17 cellular contexts compared by ENCODE assay signal in the genomic region with DNA sequence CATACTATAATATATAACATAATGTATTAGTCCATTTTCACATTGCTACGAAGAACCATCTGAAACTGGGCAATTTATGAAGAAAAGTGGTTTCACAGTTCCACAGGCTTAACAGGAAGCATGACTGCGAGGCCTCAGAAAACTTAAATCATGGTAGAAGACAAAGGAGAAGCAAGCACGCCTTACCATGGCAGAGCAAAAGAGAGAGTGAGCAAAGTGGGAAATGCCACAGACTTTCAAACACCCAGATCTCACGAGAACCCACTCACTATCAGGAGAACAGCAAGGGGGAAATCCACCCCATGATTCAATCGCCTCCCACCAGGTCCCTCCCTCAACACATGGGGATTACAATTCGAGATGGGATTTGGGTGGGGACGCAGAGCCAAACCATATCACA. TPM values are rescaled to one million over a fixed set of nuclear protein-coding genes. Genes with fewer than 3 reads are reported as not detected.
DNase-seq lines count a peak whose midpoint lies in the region; ATAC-seq and TF ChIP-seq lines count a peak whose summit lies in the region.
"Had no signal": no experiment of that assay in that cellular context is flagged by ENCODE, and none has a peak within 500 bp of the region (broad histone marks: within the 10 kb centered on the region; RNA-seq: fewer than 3 reads in every experiment).

No MANE protein-coding gene starts in this region.

- ATAC-seq in natural killer cell (peak; percentile 59 to 64 (median 61)), GM21447 (IDR thresholded peaks at IDR 0.05; ENCODE audit: unreplicated experiment) (no peak), GM18520 (IDR thresholded peaks at IDR 0.05; ENCODE audit: unreplicated experiment) (no peak)
- ATAC-seq: CD8-positive, alpha-beta T cell; HCT116 had no signal

- H3K9me3 Mint-ChIP-seq in immature natural killer cell (no peaks in the 10 kb centered on the region), natural killer cell (peaks cover 2 to 3% of the 10 kb centered on the region in 2 donors)
- H3K9me3 Mint-ChIP-seq in activated CD4-positive, alpha-beta memory T cell treated with anti-CD3 and anti-CD28 coated beads for 36 hours = peaks cover 5% of the 10 kb centered on the region

- no peak for TF ChIP-seq CTCF in natural killer cell (IDR thresholded peaks at IDR 0.05)

- intact Hi-C loops in natural killer cell (cut with micrococcal nuclease) = no loop called here
- intact Hi-C loops in activated CD4-positive, alpha-beta memory T cell treated with anti-CD3 and anti-CD28 coated beads for 36 hours (cut with micrococcal nuclease) = no loop called here

- H3K27ac Mint-ChIP-seq in immature natural killer cell (peak overlapping the region in 5 of 6 donors; percentile 25 to 71 (median 58)), natural killer cell (peak overlapping the region; percentile 43 to 72)
- no peak overlapping the region for H3K27ac Mint-ChIP-seq in activated CD4-positive, alpha-beta memory T cell treated with anti-CD3 and anti-CD28 coated beads for 36 hours
- H3K27ac Mint-ChIP-seq: B cell; CD4-positive, CD25-positive, alpha-beta regulatory T cell; CD8-positive, alpha-beta T cell had no signal

- H3K4me3 Mint-ChIP-seq in immature natural killer cell (peak overlapping the region in 4 of 5 donors; percentile 18 to 68 (median 40)), natural killer cell (no peak overlapping the region)
- H3K4me3 Mint-ChIP-seq in activated CD4-positive, alpha-beta memory T cell treated with anti-CD3 and anti-CD28 coated beads for 36 hours = no peak overlapping the region
- H3K4me3 Mint-ChIP-seq: B cell; CD4-positive, CD25-positive, alpha-beta regulatory T cell; CD8-positive, alpha-beta T cell had no signal

- H3K4me1 Mint-ChIP-seq in immature natural killer cell (peaks cover 27 to 34% of the 10 kb centered on the region in 2 donors), natural killer cell (peaks cover 28 to 32% of the 10 kb centered on the region in 2 donors)
- peaks cover 2% of the 10 kb centered on the region for H3K4me1 Mint-ChIP-seq in activated CD4-positive, alpha-beta memory T cell treated with anti-CD3 and anti-CD28 coated beads for 36 hours (ENCODE audit: low read depth)

- CTCF ChIA-PET in activated CD4-positive, alpha-beta memory T cell treated with anti-CD3 and anti-CD28 coated beads for 36 hours (lab: Charles Lee) = no interaction called here

- H3K27me3 Mint-ChIP-seq in immature natural killer cell (ENCODE audit: low read depth in 3 of 3) (peaks cover 0 to 2% (median 0%) of the 10 kb centered on the region in 3 donors), natural killer cell (ENCODE audit: low read depth in 2 of 2) (no peaks in the 10 kb centered on the region)
- no peaks in the 10 kb centered on the region for H3K27me3 Mint-ChIP-seq in activated CD4-positive, alpha-beta memory T cell treated with anti-CD3 and anti-CD28 coated beads for 36 hours
- H3K27me3 Mint-ChIP-seq: B cell; CD4-positive, CD25-positive, alpha-beta regulatory T cell had no signal

- DNase-seq in DMS53 (lab: John Stamatoyannopoulos, UW) (peak; percentile 72), DMS53 treated with DMSO at 0.1 percent for 48 hours (lab: John Stamatoyannopoulos, UW; ENCODE audit: unreplicated experiment) (no peak), immature natural killer cell (no peak), natural killer cell (no peak), NCI-H774 (lab: John Stamatoyannopoulos, UW) (no peak)
- no peak for DNase-seq in activated CD4-positive, alpha-beta memory T cell treated with anti-CD3 and anti-CD28 coated beads for 36 hours
- DNase-seq: Caco-2; CD4-positive, CD25-positive, alpha-beta regulatory T cell; CD8-positive, alpha-beta T cell; DMS153; DMS79 treated with DMSO at 0.1 percent for 48 hours; GF-D8; GOT3 had no signal

- H3K36me3 Mint-ChIP-seq in immature natural killer cell = peaks cover 7 to 12% (median 9%) of the 10 kb centered on the region in 3 donors
- no peaks in the 10 kb centered on the region for H3K36me3 Mint-ChIP-seq in natural killer cell
- H3K36me3 Mint-ChIP-seq in activated CD4-positive, alpha-beta memory T cell treated with anti-CD3 and anti-CD28 coated beads for 36 hours = peaks cover 22% of the 10 kb centered on the region

- POLR2A ChIA-PET in activated CD4-positive, alpha-beta memory T cell treated with anti-CD3 and anti-CD28 coated beads for 36 hours (lab: Charles Lee) = no interaction called here

RNA-seq across cellular contexts. Expression of a gene that starts 22.6 kb away (rescaled TPM):
- 10 to 100 TPM; 12.0 to 16.4 (median 13.8) TPM for polyA plus RNA-seq in immature natural killer cell
- total RNA-seq in natural killer cell = 10 to 100 TPM; 12.2 to 21.7 (median 20.1) TPM
- 10 to 100 TPM; 26.2 to 27.8 TPM for total RNA-seq in activated CD4-positive, alpha-beta memory T cell treated with anti-CD3 and anti-CD28 coated beads for 36 hours

RNA-seq across cellular contexts. Expression of a gene that starts 22.8 kb away (rescaled TPM):
- 1 to 10 TPM; 4.5 to 7.9 (median 6.2) TPM for polyA plus RNA-seq in immature natural killer cell
- 10 to 100 TPM; 60.1 to 69.9 (median 63.9) TPM for total RNA-seq in natural killer cell
- 10 to 100 TPM; 16.1 to 17.7 TPM for total RNA-seq in activated CD4-positive, alpha-beta memory T cell treated with anti-CD3 and anti-CD28 coated beads for 36 hours

Comparison
In these comparisons a context has a peak if more than half of its experiments do, and no peak if none do; other contexts are left out.
1. H3K4me3 Mint-ChIP-seq: peak in immature natural killer cell (4 of 5); none in natural killer cell (single experiment) and activated CD4-positive, alpha-beta memory T cell treated with anti-CD3 and anti-CD28 coated beads for 36 hours (single experiment).
2. ATAC-seq: peak in natural killer cell (3 of 3); none in GM21447 (single experiment) and GM18520 (single experiment).